ENCODE assay signal across 12 cellular contexts in genomic region chr4:38728651-38729141, GRCh38. TPM values are rescaled to one million over a fixed set of nuclear protein-coding genes. Genes with fewer than 3 reads are reported as not detected.
DNase-seq lines count a peak whose midpoint lies in the region; FAIRE-seq and TF ChIP-seq lines count a peak whose summit lies in the region.
"Had no signal": no experiment of that assay in that cellular context is flagged by ENCODE, and none has a peak within 500 bp of the region (broad histone marks: within the 10 kb centered on the region; RNA-seq: fewer than 3 reads in every experiment).

No MANE protein-coding gene starts in this region.

- H3K79me2 ChIP-seq in neural progenitor cell (ENCODE audit: low read depth), result no peaks in the 10 kb centered on the region

- no peak for FAIRE-seq in D721Med (lab: Jason Lieb, UNC)
- FAIRE-seq: islet of Langerhans had no signal

- peak overlapping the region; percentile 87 for H3K27ac Mint-ChIP-seq in neural progenitor cell

- intact Hi-C loops in colonic mucosa (cut with DNase I), result loop anchor here (5.0 kb wide), 1 partner anchor 46 kb away; no protein-coding TSS in a partner anchor

- no peaks in the 10 kb centered on the region for H3F3A ChIP-seq in neural progenitor cell (ENCODE audit: low read depth)

- H3K4me1 ChIP-seq in colonic mucosa, result peaks cover 6% of the 10 kb centered on the region
- H3K4me1 ChIP-seq in neural progenitor cell, result no peaks in the 10 kb centered on the region
- peaks cover 8% of the 10 kb centered on the region for H3K4me1 ChIP-seq in SJCRH30

- H3K36me3 ChIP-seq in H7 (replicated peaks; ENCODE audit: control insufficient read depth, insufficient read depth, low read length), result no peaks in the 10 kb centered on the region
- no peaks in the 10 kb centered on the region for H3K36me3 ChIP-seq in colonic mucosa
- no peaks in the 10 kb centered on the region for H3K36me3 ChIP-seq in neural progenitor cell
- H3K36me3 ChIP-seq in SJCRH30, result no peaks in the 10 kb centered on the region

- H3K4me3 ChIP-seq in H7 (ENCODE audit: insufficient read depth, low read depth, low read length), result no peak overlapping the region
- no peak overlapping the region for H3K4me3 ChIP-seq in colonic mucosa
- H3K4me3 ChIP-seq in neural progenitor cell, result no peak overlapping the region
- H3K4me3 ChIP-seq in SJCRH30, result no peak overlapping the region
- H3K4me3 ChIP-seq: coronary artery had no signal

- TF ChIP-seq CTCF in colonic mucosa (IDR thresholded peaks at IDR 0.05) (no peak), neural progenitor cell (IDR thresholded peaks at IDR 0.05) (peak; percentile 19), D721Med (IDR thresholded peaks at IDR 0.05; ENCODE audit: insufficient read depth, missing control alignments) (no peak)

- peak overlapping the region; percentile 58 for H3K27ac ChIP-seq in colonic mucosa
- no peak overlapping the region for H3K27ac ChIP-seq in neural progenitor cell
- no peak overlapping the region for H3K27ac ChIP-seq in SJCRH30
- H3K27ac ChIP-seq: coronary artery had no signal

- peaks cover 5% of the 10 kb centered on the region for H3K36me3 Mint-ChIP-seq in neural progenitor cell

- H3K4me3 Mint-ChIP-seq in neural progenitor cell, result no peak overlapping the region

- H3K9me3 ChIP-seq in colonic mucosa (no peaks in the 10 kb centered on the region), neural progenitor cell (ENCODE audit: low read depth) (no peaks in the 10 kb centered on the region), SJCRH30 (replicated peaks) (no peaks in the 10 kb centered on the region)

- peak overlapping the region in 1 of 2 donors; percentile 78 for H3K9ac ChIP-seq in colonic mucosa (ENCODE audit: low read depth in 2 of 2, low read length in 2 of 2)
- no peak overlapping the region for H3K9ac ChIP-seq in neural progenitor cell

- H3K27me3 ChIP-seq in H7 (ENCODE audit: control insufficient read depth, insufficient read depth, low read length), result no peaks in the 10 kb centered on the region
- no peaks in the 10 kb centered on the region for H3K27me3 ChIP-seq in colonic mucosa
- no peaks in the 10 kb centered on the region for H3K27me3 ChIP-seq in neural progenitor cell
- no peaks in the 10 kb centered on the region for H3K27me3 ChIP-seq in SJCRH30

- no peak overlapping the region for H2AFZ ChIP-seq in neural progenitor cell (replicated peaks)

- H3K4me1 Mint-ChIP-seq in neural progenitor cell, result peaks cover 21% of the 10 kb centered on the region

- H3K9me3 Mint-ChIP-seq in neural progenitor cell, result peaks cover 10% of the 10 kb centered on the region

- peaks cover 12% of the 10 kb centered on the region for H3K27me3 Mint-ChIP-seq in neural progenitor cell (ENCODE audit: insufficient read depth, low read depth)

- DNase-seq in H7 (peak; percentile 69), NCI-H2196 treated with DMSO at 0.1 percent for 48 hours (lab: John Stamatoyannopoulos, UW; ENCODE audit: unreplicated experiment) (peak; percentile 85), colonic mucosa (peak; percentile 89), neural progenitor cell (ENCODE audit: low spot score) (no peak), COLO829 (ENCODE audit: low spot score) (no peak), SJCRH30 (no peak), CD1c-positive myeloid dendritic cell (ENCODE audit: extremely low spot score) (no peak), D721Med (ENCODE audit: insufficient read length, low spot score) (no peak)
- DNase-seq: activated CD8-positive, alpha-beta memory T cell treated with anti-CD3 and anti-CD28 coated beads, Interleukin-2, amount 50 U/mL, for 48 hours had no signal

- H4K20me1 ChIP-seq in neural progenitor cell (ENCODE audit: low read depth), result no peaks in the 10 kb centered on the region

- no peak overlapping the region for H3K4me2 ChIP-seq in neural progenitor cell

RNA-seq across cellular contexts. Expression of gene TLR10, which starts 54.1 kb away (rescaled TPM):
- total RNA-seq in H7 (2014; rRNA removed; shearing (Covaris generic)), result not detected in 2 replicates
- under 1 TPM; 0.20 to 0.24 TPM for total RNA-seq in colonic mucosa
- not detected in 2 replicates for total RNA-seq in neural progenitor cell (ENCODE audit: low replicate concordance)
- total RNA-seq in SJCRH30 (2014; rRNA removed; shearing (Covaris generic)), result not detected in 2 replicates
- total RNA-seq: HT1080 had no signal

Comparison
In these comparisons a context has a peak if more than half of its experiments do, and no peak if none do; other contexts are left out.
1. DNase-seq: peak in H7 (single experiment), NCI-H2196 treated with DMSO at 0.1 percent for 48 hours (single experiment) and colonic mucosa (single experiment); none in neural progenitor cell (single experiment), COLO829 (single experiment), SJCRH30 (0 of 2), CD1c-positive myeloid dendritic cell (single experiment) and D721Med (single experiment).